Comparison of ENCODE assay signal across 9 cellular contexts in genomic region chr9:127741831-127742434, GRCh38.
DNase-seq lines count a peak whose midpoint lies in the region; ATAC-seq lines count a peak whose summit lies in the region.
"Had no signal": no experiment of that assay in that cellular context is flagged by ENCODE, and none has a peak within 500 bp of the region (broad histone marks: within the 10 kb centered on the region; RNA-seq: fewer than 3 reads in every experiment).

No MANE protein-coding gene starts in this region.

- DNase-seq in ELR (ENCODE audit: low read depth) (peak; percentile 85), astrocyte of the hippocampus (ENCODE audit: low read depth, low spot score) (peak; percentile 74), iPS DF 19.7 (ENCODE audit: low read depth, low spot score) (peak; percentile 80), posterior cingulate gyrus (peak; percentile 53 to 95 (median 83)), NCI-H510A treated with DMSO at 0.1 percent for 48 hours (lab: John Stamatoyannopoulos, UW) (no peak), SIG-M5 (lab: John Stamatoyannopoulos, UW) (no peak)
- DNase-seq: activated CD4-positive, alpha-beta T cell treated with anti-CD3 and anti-CD28 coated beads, Interleukin-2, amount 10 ng/mL, durations not matched to agents 7 days and 5 days had no signal

- intact Hi-C loops in posterior cingulate gyrus (cut with DNase I) = no loop called here

- ATAC-seq in GM21381 (IDR thresholded peaks at IDR 0.05; ENCODE audit: unreplicated experiment) (no peak), HG02852 (IDR thresholded peaks at IDR 0.05; ENCODE audit: unreplicated experiment) (no peak)

Comparison
In these comparisons a context has a peak if more than half of its experiments do, and no peak if none do; other contexts are left out.
1. DNase-seq: peak in ELR (single experiment), astrocyte of the hippocampus (single experiment), iPS DF 19.7 (single experiment) and posterior cingulate gyrus (10 of 10); none in NCI-H510A treated with DMSO at 0.1 percent for 48 hours (single experiment) and SIG-M5 (single experiment).